1 cellular context compared by ENCODE assay signal in genomic region chr6:87586371-87587077, GRCh38.
TF ChIP-seq lines count a peak whose summit lies in the region.

No MANE protein-coding gene starts in this region.

TF ChIP-seq in HEK293, 187 proteins besides CTCF, POLR2A, EP300 and RAD21 (continued from another document):
- no peak for TF ChIP-seq ZSCAN4 (tag by site-specific recombination; IDR thresholded peaks at IDR 0.05)
- TF ChIP-seq ZFP3 (tag by site-specific recombination; IDR thresholded peaks at IDR 0.05; ENCODE audit: low read depth): 0 out of 2 replicates have a peak, but pooled peaks have one; percentile 24
- no peak for TF ChIP-seq PRDM1 (tag by site-specific recombination; IDR thresholded peaks at IDR 0.05)
- TF ChIP-seq ZNF510 (tag by site-specific recombination; IDR thresholded peaks at IDR 0.05; ENCODE audit: insufficient replicate concordance): peak; percentile 81
- TF ChIP-seq HOXA7 (CRISPR knock-in tag; IDR thresholded peaks at IDR 0.05; ENCODE audit: borderline replicate concordance): no peak
- TF ChIP-seq ZNF747 (tag by site-specific recombination; IDR thresholded peaks at IDR 0.05): no peak
- TF ChIP-seq AEBP2 (tag by site-specific recombination; IDR thresholded peaks at IDR 0.05; ENCODE audit: borderline replicate concordance): 0 out of 2 replicates have a peak, but pooled peaks have one; percentile 19
- 0 out of 2 replicates have a peak, but pooled peaks have one; percentile 38 for TF ChIP-seq ZNF530 (tag by site-specific recombination; IDR thresholded peaks at IDR 0.05; ENCODE audit: low read depth)
